ENCODE assay signal across 10 cellular contexts in genomic region chr22:39252461-39253391, GRCh38. TPM values are rescaled to one million over a fixed set of nuclear protein-coding genes. Genes with fewer than 3 reads are reported as not detected.
DNase-seq lines count a peak whose midpoint lies in the region; ATAC-seq and TF ChIP-seq lines count a peak whose summit lies in the region.
"Had no signal": no experiment of that assay in that cellular context is flagged by ENCODE, and none has a peak within 500 bp of the region (broad histone marks: within the 10 kb centered on the region; RNA-seq: fewer than 3 reads in every experiment).

No MANE protein-coding gene starts in this region.

- TF ChIP-seq CTCF in esophagus muscularis mucosa (IDR thresholded peaks at IDR 0.05) (no peak), smooth muscle cell (IDR thresholded peaks at IDR 0.05; ENCODE audit: borderline replicate concordance, insufficient read depth, poor library complexity, severe bottlenecking) (no peak)

- ATAC-seq in HG03280 (IDR thresholded peaks at IDR 0.05; ENCODE audit: unreplicated experiment), result no peak
- ATAC-seq in GM21526 (IDR thresholded peaks at IDR 0.05; ENCODE audit: low FRiP score, unreplicated experiment), result no peak
- ATAC-seq in HG02623 (IDR thresholded peaks at IDR 0.05; ENCODE audit: unreplicated experiment), result no peak

- DNase-seq in T-helper 1 cell (no peak), SJSA1 (ENCODE audit: low read depth in 1 of 2, low spot score in 2 of 2) (peak; percentile 59 to 63), esophagus muscularis mucosa (ENCODE audit: extremely low spot score) (no peak), smooth muscle cell (lab: John Stamatoyannopoulos, UW; ENCODE audit: unreplicated experiment) (no peak)
- DNase-seq: activated B cell treated with CpG ODN at 0.5 μM for 24 hours had no signal

- H3K4me3 Mint-ChIP-seq in T-helper 1 cell treated with Interleukin-12 subunit alpha and Interleukin-12 subunit beta and Interleukin-4 antibody, amounts not matched to agents 30 μg/mL and 1 μg/mL, for 36 hours, result peak overlapping the region; percentile 31
- H3K4me3 Mint-ChIP-seq: activated B cell treated with CpG ODN at 0.5 μM for 24 hours; activated naive CD4-positive, alpha-beta T cell treated with anti-CD3 and anti-CD28 coated beads, Interleukin-2, amount 50 U/mL, for 24 hours had no signal

- H3K27me3 ChIP-seq in SJSA1 (replicated peaks), result no peaks in the 10 kb centered on the region
- H3K27me3 ChIP-seq in esophagus muscularis mucosa, result peaks cover 0 to 26% (median 0%) of the 10 kb centered on the region in 4 donors
- H3K27me3 ChIP-seq in smooth muscle cell (ENCODE audit: low read depth), result no peaks in the 10 kb centered on the region

- 25% methylated on average over 18 of the region's 21 CpGs for WGBS in esophagus muscularis mucosa
- 42% methylated on average over 21 of the region's 21 CpGs for WGBS in smooth muscle cell (ENCODE audit: low lambda C conversion rate)

- H3K4me2 ChIP-seq in smooth muscle cell, result peak overlapping the region; percentile 34

- no peaks in the 10 kb centered on the region for H3K36me3 Mint-ChIP-seq in T-helper 1 cell treated with Interleukin-12 subunit alpha and Interleukin-12 subunit beta and Interleukin-4 antibody, amounts not matched to agents 30 μg/mL and 1 μg/mL, for 36 hours (ENCODE audit: low read depth)
- H3K36me3 Mint-ChIP-seq: activated naive CD4-positive, alpha-beta T cell treated with anti-CD3 and anti-CD28 coated beads, Interleukin-2, amount 50 U/mL, for 24 hours had no signal

- intact Hi-C loops in esophagus muscularis mucosa (cut with DNase I), result loop anchor here (5.0 kb wide), 1 partner anchor 80 kb away; no protein-coding TSS in a partner anchor

- H3K27ac ChIP-seq in SJSA1, result peak overlapping the region; percentile 98
- H3K27ac ChIP-seq in esophagus muscularis mucosa (replicated peaks in 1 of 4), result peak overlapping the region; percentile 10 to 66 (median 32)
- H3K27ac ChIP-seq in smooth muscle cell (ENCODE audit: low read depth), result no peak overlapping the region

- H3K9ac ChIP-seq in smooth muscle cell (ENCODE audit: low read depth), result no peak overlapping the region

- TF ChIP-seq EP300 in esophagus muscularis mucosa (IDR thresholded peaks at IDR 0.05), result no peak

- H3K4me1 ChIP-seq in SJSA1 (replicated peaks), result peaks cover 52% of the 10 kb centered on the region
- H3K4me1 ChIP-seq in esophagus muscularis mucosa, result peaks cover 32 to 44% (median 39%) of the 10 kb centered on the region in 4 donors
- peaks cover 6% of the 10 kb centered on the region for H3K4me1 ChIP-seq in smooth muscle cell (ENCODE audit: low read depth)

- H2AFZ ChIP-seq in smooth muscle cell (ENCODE audit: low read depth), result no peak overlapping the region

- H3K36me3 ChIP-seq in SJSA1 (no peaks in the 10 kb centered on the region), esophagus muscularis mucosa (no peaks in the 10 kb centered on the region), smooth muscle cell (ENCODE audit: low read depth) (no peaks in the 10 kb centered on the region)

- peaks cover 4% of the 10 kb centered on the region for H3F3A ChIP-seq in smooth muscle cell (ENCODE audit: low read depth)

- H3K27ac Mint-ChIP-seq in T-helper 1 cell treated with Interleukin-12 subunit alpha and Interleukin-12 subunit beta and Interleukin-4 antibody, amounts not matched to agents 30 μg/mL and 1 μg/mL, for 36 hours, result peak overlapping the region; percentile 70
- H3K27ac Mint-ChIP-seq: activated B cell treated with CpG ODN at 0.5 μM for 24 hours; activated naive CD4-positive, alpha-beta T cell treated with anti-CD3 and anti-CD28 coated beads, Interleukin-2, amount 50 U/mL, for 24 hours had no signal

- no peaks in the 10 kb centered on the region for H3K79me2 ChIP-seq in smooth muscle cell (ENCODE audit: low read depth)

- H3K9me3 ChIP-seq in SJSA1 (replicated peaks) (no peaks in the 10 kb centered on the region), esophagus muscularis mucosa (no peaks in the 10 kb centered on the region), smooth muscle cell (replicated peaks; ENCODE audit: low read depth) (no peaks in the 10 kb centered on the region)

- H3K27me3 Mint-ChIP-seq in T-helper 1 cell treated with Interleukin-12 subunit alpha and Interleukin-12 subunit beta and Interleukin-4 antibody, amounts not matched to agents 30 μg/mL and 1 μg/mL, for 36 hours (ENCODE audit: low read depth), result peaks cover 28% of the 10 kb centered on the region

- H3K4me1 Mint-ChIP-seq in T-helper 1 cell treated with Interleukin-12 subunit alpha and Interleukin-12 subunit beta and Interleukin-4 antibody, amounts not matched to agents 30 μg/mL and 1 μg/mL, for 36 hours (ENCODE audit: low read depth), result peaks cover 25% of the 10 kb centered on the region

- H3K9me3 Mint-ChIP-seq in T-helper 1 cell treated with Interleukin-12 subunit alpha and Interleukin-12 subunit beta and Interleukin-4 antibody, amounts not matched to agents 30 μg/mL and 1 μg/mL, for 36 hours, result no peaks in the 10 kb centered on the region
- H3K9me3 Mint-ChIP-seq: activated B cell treated with CpG ODN at 0.5 μM for 24 hours; activated naive CD4-positive, alpha-beta T cell treated with anti-CD3 and anti-CD28 coated beads, Interleukin-2, amount 50 U/mL, for 24 hours had no signal

- TF ChIP-seq POLR2A in esophagus muscularis mucosa (IDR thresholded peaks at IDR 0.05; ENCODE audit: low read depth), result no peak

- H3K4me3 ChIP-seq in SJSA1, result no peak overlapping the region
- peak overlapping the region in 3 of 4 donors; percentile 14 to 25 (median 17) for H3K4me3 ChIP-seq in esophagus muscularis mucosa
- no peak overlapping the region for H3K4me3 ChIP-seq in smooth muscle cell

- no peaks in the 10 kb centered on the region for H4K20me1 ChIP-seq in smooth muscle cell (ENCODE audit: low read depth)

RNA-seq across cellular contexts. Expression of gene PDGFB, which starts 7.9 kb away (rescaled TPM):
- 0.13 TPM in 1 of 2 replicates, not detected in the other for total RNA-seq in SJSA1 (2014; rRNA removed; shearing (Covaris generic))
- 10 to 100 TPM; 12.3 to 25.4 (median 18.8) TPM for total RNA-seq in esophagus muscularis mucosa
- 1.9 and 2.1 TPM in 2 replicates for total RNA-seq in smooth muscle cell
- polyA plus RNA-seq in smooth muscle cell, result 0.31 and 3.0 TPM in 2 replicates
- total RNA-seq: activated B cell treated with CpG ODN at 0.5 μM for 24 hours had no signal

Comparison
In these comparisons a context has a peak if more than half of its experiments do, and no peak if none do; other contexts are left out.
1. DNase-seq: peak in SJSA1 (2 of 2); none in T-helper 1 cell (0 of 5), esophagus muscularis mucosa (single experiment) and smooth muscle cell (single experiment).
2. H3K4me3 ChIP-seq: peak in esophagus muscularis mucosa (3 of 4); none in SJSA1 (single experiment) and smooth muscle cell (single experiment).